In the genomic region with DNA sequence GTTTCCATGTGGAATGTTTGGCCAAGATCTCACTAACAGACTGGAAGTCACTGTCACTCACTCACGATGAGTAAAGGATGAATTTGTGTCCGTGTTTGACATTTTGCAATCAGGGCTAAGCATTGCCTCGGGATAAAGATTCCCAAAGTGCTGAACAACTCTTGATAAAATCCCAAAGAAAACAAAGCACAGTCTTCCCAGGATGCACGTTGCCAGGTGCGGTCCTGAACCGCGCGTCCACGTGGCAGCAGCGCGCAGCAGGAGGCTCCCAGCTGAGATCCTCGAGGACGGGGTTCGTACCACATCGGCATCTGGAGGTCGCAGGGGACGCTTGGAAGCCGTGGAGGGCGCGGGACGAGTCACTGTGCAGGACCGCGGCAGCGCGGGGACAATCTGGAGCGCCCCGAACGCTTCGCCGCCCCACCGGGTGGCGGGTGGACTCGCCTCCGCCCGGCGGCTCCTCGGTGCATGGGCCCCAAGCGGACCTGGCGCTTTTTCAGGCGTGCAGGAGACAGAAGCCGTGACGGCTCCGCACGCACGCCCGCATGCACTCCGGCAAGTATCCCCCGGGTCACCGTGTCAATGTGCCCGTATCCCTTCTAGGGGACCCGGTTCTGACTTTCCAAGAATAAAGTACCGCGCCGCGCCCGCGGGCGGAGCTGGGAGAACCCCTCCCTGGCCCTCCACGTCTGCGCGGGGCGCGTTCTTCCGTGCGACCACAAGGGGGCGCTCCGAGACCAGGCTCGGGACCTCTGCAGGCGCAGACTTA, we compare ENCODE assay signal across 1 cellular context.
TF ChIP-seq lines count a peak whose summit lies in the region.

No MANE protein-coding gene starts in this region.

TF ChIP-seq in K562, 482 proteins besides CTCF, POLR2A, EP300 and RAD21 (continued from another document and continues in another):
- TF ChIP-seq, protein P1, sequence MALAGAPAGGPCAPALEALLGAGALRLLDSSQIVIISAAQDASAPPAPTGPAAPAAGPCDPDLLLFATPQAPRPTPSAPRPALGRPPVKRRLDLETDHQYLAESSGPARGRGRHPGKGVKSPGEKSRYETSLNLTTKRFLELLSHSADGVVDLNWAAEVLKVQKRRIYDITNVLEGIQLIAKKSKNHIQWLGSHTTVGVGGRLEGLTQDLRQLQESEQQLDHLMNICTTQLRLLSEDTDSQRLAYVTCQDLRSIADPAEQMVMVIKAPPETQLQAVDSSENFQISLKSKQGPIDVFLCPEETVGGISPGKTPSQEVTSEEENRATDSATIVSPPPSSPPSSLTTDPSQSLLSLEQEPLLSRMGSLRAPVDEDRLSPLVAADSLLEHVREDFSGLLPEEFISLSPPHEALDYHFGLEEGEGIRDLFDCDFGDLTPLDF (CRISPR knock-in tag; IDR thresholded peaks at IDR 0.05) = peak; percentile 88
- TF ChIP-seq BDP1 (IDR thresholded peaks at IDR 0.05; ENCODE audit: insufficient read depth, insufficient read length) (no peak), NFE2 (IDR thresholded peaks at IDR 0.05; ENCODE audit: low read depth) (no peak), XRCC4 (IDR thresholded peaks at IDR 0.05; ENCODE audit: extremely low read depth, insufficient read depth, insufficient read length) (no peak), POLR2H (tag; IDR thresholded peaks at IDR 0.05; ENCODE audit: low read depth) (no peak), BRD9 (IDR thresholded peaks at IDR 0.05; ENCODE audit: low read depth, partially characterized antibody) (no peak), KLF10 (CRISPR knock-in tag; IDR thresholded peaks at IDR 0.05) (no peak), ZNF717 (CRISPR knock-in tag; IDR thresholded peaks at IDR 0.05) (no peak), ZNF3 (CRISPR knock-in tag; IDR thresholded peaks at IDR 0.05) (no peak), PTRF (tag; IDR thresholded peaks at IDR 0.05) (no peak), NFXL1 (CRISPR knock-in tag; IDR thresholded peaks at IDR 0.05) (no peak), ASH1L (IDR thresholded peaks at IDR 0.05; ENCODE audit: borderline replicate concordance, low read depth, partially characterized antibody) (no peak), KHSRP (IDR thresholded peaks at IDR 0.05) (no peak), ZSCAN32 (CRISPR knock-in tag; IDR thresholded peaks at IDR 0.05) (no peak), HDAC3 (IDR thresholded peaks at IDR 0.05; ENCODE audit: borderline replicate concordance, partially characterized antibody) (no peak), ZNF175 (CRISPR knock-in tag; IDR thresholded peaks at IDR 0.05; ENCODE audit: low read depth) (no peak), POLR3G (IDR thresholded peaks at IDR 0.05; ENCODE audit: extremely low read depth, insufficient read length, insufficient replicate concordance) (no peak), GTF2E2 (tag; IDR thresholded peaks at IDR 0.05) (no peak), OTX1 (CRISPR knock-in tag; IDR thresholded peaks at IDR 0.05) (no peak), KAT2B (IDR thresholded peaks at IDR 0.05; ENCODE audit: low read depth, low read length) (no peak), ZNF785 (CRISPR knock-in tag; IDR thresholded peaks at IDR 0.05) (no peak), POLR2AphosphoS5 (IDR thresholded peaks at IDR 0.05; ENCODE audit: control insufficient read depth, insufficient read depth, low read depth, low read length) (no peak), MAFF (IDR thresholded peaks at IDR 0.05; ENCODE audit: low read length) (no peak), BACH1 (tag; IDR thresholded peaks at IDR 0.05) (no peak), RUNX1 (IDR thresholded peaks at IDR 0.05; ENCODE audit: low read depth) (no peak), HNRNPK (IDR thresholded peaks at IDR 0.05; ENCODE audit: low read depth, low read length, poor library complexity, severe bottlenecking) (no peak), HMGN3 (IDR thresholded peaks at IDR 0.05; ENCODE audit: borderline replicate concordance, extremely low read depth, insufficient read length, low read depth, low read length) (no peak)
- TF ChIP-seq, protein P2, sequence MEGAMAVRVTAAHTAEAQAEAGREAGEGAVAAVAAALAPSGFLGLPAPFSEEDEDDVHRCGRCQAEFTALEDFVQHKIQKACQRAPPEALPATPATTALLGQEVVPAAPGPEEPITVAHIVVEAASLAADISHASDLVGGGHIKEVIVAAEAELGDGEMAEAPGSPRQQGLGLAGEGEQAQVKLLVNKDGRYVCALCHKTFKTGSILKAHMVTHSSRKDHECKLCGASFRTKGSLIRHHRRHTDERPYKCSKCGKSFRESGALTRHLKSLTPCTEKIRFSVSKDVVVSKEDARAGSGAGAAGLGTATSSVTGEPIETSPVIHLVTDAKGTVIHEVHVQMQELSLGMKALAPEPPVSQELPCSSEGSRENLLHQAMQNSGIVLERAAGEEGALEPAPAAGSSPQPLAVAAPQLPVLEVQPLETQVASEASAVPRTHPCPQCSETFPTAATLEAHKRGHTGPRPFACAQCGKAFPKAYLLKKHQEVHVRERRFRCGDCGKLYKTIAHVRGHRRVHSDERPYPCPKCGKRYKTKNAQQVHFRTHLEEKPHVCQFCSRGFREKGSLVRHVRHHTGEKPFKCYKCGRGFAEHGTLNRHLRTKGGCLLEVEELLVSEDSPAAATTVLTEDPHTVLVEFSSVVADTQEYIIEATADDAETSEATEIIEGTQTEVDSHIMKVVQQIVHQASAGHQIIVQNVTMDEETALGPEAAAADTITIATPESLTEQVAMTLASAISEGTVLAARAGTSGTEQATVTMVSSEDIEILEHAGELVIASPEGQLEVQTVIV (CRISPR knock-in tag; IDR thresholded peaks at IDR 0.05; ENCODE audit: borderline replicate concordance) = no peak
- TF ChIP-seq, protein P3, sequence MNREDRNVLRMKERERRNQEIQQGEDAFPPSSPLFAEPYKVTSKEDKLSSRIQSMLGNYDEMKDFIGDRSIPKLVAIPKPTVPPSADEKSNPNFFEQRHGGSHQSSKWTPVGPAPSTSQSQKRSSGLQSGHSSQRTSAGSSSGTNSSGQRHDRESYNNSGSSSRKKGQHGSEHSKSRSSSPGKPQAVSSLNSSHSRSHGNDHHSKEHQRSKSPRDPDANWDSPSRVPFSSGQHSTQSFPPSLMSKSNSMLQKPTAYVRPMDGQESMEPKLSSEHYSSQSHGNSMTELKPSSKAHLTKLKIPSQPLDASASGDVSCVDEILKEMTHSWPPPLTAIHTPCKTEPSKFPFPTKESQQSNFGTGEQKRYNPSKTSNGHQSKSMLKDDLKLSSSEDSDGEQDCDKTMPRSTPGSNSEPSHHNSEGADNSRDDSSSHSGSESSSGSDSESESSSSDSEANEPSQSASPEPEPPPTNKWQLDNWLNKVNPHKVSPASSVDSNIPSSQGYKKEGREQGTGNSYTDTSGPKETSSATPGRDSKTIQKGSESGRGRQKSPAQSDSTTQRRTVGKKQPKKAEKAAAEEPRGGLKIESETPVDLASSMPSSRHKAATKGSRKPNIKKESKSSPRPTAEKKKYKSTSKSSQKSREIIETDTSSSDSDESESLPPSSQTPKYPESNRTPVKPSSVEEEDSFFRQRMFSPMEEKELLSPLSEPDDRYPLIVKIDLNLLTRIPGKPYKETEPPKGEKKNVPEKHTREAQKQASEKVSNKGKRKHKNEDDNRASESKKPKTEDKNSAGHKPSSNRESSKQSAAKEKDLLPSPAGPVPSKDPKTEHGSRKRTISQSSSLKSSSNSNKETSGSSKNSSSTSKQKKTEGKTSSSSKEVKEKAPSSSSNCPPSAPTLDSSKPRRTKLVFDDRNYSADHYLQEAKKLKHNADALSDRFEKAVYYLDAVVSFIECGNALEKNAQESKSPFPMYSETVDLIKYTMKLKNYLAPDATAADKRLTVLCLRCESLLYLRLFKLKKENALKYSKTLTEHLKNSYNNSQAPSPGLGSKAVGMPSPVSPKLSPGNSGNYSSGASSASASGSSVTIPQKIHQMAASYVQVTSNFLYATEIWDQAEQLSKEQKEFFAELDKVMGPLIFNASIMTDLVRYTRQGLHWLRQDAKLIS (CRISPR knock-in tag; IDR thresholded peaks at IDR 0.05) = no peak
- TF ChIP-seq, protein P4, sequence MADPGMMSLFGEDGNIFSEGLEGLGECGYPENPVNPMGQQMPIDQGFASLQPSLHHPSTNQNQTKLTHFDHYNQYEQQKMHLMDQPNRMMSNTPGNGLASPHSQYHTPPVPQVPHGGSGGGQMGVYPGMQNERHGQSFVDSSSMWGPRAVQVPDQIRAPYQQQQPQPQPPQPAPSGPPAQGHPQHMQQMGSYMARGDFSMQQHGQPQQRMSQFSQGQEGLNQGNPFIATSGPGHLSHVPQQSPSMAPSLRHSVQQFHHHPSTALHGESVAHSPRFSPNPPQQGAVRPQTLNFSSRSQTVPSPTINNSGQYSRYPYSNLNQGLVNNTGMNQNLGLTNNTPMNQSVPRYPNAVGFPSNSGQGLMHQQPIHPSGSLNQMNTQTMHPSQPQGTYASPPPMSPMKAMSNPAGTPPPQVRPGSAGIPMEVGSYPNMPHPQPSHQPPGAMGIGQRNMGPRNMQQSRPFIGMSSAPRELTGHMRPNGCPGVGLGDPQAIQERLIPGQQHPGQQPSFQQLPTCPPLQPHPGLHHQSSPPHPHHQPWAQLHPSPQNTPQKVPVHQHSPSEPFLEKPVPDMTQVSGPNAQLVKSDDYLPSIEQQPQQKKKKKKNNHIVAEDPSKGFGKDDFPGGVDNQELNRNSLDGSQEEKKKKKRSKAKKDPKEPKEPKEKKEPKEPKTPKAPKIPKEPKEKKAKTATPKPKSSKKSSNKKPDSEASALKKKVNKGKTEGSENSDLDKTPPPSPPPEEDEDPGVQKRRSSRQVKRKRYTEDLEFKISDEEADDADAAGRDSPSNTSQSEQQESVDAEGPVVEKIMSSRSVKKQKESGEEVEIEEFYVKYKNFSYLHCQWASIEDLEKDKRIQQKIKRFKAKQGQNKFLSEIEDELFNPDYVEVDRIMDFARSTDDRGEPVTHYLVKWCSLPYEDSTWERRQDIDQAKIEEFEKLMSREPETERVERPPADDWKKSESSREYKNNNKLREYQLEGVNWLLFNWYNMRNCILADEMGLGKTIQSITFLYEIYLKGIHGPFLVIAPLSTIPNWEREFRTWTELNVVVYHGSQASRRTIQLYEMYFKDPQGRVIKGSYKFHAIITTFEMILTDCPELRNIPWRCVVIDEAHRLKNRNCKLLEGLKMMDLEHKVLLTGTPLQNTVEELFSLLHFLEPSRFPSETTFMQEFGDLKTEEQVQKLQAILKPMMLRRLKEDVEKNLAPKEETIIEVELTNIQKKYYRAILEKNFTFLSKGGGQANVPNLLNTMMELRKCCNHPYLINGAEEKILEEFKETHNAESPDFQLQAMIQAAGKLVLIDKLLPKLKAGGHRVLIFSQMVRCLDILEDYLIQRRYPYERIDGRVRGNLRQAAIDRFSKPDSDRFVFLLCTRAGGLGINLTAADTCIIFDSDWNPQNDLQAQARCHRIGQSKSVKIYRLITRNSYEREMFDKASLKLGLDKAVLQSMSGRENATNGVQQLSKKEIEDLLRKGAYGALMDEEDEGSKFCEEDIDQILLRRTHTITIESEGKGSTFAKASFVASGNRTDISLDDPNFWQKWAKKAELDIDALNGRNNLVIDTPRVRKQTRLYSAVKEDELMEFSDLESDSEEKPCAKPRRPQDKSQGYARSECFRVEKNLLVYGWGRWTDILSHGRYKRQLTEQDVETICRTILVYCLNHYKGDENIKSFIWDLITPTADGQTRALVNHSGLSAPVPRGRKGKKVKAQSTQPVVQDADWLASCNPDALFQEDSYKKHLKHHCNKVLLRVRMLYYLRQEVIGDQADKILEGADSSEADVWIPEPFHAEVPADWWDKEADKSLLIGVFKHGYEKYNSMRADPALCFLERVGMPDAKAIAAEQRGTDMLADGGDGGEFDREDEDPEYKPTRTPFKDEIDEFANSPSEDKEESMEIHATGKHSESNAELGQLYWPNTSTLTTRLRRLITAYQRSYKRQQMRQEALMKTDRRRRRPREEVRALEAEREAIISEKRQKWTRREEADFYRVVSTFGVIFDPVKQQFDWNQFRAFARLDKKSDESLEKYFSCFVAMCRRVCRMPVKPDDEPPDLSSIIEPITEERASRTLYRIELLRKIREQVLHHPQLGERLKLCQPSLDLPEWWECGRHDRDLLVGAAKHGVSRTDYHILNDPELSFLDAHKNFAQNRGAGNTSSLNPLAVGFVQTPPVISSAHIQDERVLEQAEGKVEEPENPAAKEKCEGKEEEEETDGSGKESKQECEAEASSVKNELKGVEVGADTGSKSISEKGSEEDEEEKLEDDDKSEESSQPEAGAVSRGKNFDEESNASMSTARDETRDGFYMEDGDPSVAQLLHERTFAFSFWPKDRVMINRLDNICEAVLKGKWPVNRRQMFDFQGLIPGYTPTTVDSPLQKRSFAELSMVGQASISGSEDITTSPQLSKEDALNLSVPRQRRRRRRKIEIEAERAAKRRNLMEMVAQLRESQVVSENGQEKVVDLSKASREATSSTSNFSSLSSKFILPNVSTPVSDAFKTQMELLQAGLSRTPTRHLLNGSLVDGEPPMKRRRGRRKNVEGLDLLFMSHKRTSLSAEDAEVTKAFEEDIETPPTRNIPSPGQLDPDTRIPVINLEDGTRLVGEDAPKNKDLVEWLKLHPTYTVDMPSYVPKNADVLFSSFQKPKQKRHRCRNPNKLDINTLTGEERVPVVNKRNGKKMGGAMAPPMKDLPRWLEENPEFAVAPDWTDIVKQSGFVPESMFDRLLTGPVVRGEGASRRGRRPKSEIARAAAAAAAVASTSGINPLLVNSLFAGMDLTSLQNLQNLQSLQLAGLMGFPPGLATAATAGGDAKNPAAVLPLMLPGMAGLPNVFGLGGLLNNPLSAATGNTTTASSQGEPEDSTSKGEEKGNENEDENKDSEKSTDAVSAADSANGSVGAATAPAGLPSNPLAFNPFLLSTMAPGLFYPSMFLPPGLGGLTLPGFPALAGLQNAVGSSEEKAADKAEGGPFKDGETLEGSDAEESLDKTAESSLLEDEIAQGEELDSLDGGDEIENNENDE (IDR thresholded peaks at IDR 0.05; ENCODE audit: low read depth, low read length) = no peak
- TF ChIP-seq, protein P5, sequence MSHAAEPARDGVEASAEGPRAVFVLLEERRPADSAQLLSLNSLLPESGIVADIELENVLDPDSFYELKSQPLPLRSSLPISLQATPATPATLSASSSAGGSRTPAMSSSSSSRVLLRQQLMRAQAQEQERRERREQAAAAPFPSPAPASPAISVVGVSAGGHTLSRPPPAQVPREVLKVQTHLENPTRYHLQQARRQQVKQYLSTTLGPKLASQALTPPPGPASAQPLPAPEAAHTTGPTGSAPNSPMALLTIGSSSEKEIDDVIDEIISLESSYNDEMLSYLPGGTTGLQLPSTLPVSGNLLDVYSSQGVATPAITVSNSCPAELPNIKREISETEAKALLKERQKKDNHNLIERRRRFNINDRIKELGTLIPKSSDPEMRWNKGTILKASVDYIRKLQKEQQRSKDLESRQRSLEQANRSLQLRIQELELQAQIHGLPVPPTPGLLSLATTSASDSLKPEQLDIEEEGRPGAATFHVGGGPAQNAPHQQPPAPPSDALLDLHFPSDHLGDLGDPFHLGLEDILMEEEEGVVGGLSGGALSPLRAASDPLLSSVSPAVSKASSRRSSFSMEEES (CRISPR knock-in tag; IDR thresholded peaks at IDR 0.05) = no peak
- TF ChIP-seq, protein P6, sequence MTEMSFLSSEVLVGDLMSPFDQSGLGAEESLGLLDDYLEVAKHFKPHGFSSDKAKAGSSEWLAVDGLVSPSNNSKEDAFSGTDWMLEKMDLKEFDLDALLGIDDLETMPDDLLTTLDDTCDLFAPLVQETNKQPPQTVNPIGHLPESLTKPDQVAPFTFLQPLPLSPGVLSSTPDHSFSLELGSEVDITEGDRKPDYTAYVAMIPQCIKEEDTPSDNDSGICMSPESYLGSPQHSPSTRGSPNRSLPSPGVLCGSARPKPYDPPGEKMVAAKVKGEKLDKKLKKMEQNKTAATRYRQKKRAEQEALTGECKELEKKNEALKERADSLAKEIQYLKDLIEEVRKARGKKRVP (CRISPR knock-in tag; IDR thresholded peaks at IDR 0.05) = no peak
